8 cellular contexts compared by ENCODE assay signal in the genomic region with DNA sequence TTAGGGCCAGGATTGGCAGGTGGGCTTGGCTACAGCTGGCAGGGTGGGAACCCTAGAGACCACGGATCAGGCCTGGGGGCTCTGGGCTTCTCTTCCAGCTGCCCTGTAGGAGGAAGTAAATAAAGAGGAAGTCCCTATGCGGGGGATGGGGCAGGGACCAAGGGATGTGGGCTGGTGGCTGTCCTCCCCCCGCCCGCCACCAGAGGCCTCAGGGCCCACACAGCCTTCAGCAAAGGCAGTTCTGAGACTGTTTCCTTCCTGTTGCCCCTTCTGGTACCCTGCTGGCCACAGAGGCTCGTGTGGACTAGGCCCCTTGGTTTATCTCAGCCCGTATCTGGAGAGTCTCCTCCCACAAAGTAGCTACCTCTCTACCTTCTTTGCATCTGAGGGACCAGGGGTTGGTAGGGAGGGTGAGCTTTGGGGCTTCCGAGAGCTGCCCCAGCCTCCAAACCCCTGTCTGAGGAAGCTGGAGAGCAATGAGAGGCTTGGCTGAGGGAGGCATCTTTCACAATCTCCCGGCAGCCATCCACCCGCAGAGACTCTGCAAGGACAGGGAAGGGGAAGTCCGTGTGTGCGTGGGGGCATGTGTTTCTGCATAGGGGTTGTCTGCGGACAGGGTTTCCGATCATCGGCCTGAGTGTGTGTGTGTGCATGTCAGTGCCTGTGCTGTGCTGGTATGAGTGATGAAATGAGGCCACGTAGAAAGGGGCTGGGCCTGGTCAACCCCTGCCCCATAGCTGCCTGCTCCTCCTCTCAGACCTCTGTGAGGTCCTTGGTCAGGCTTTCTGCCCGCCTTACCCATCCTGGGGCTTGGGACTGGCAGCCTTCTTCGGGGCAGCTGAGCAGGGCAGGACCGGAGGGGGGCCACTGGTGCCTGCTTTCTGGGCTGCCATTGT. TPM values are rescaled to one million over a fixed set of nuclear protein-coding genes. Genes with fewer than 3 reads are reported as not detected.
DNase-seq lines count a peak whose midpoint lies in the region; ATAC-seq and TF ChIP-seq lines count a peak whose summit lies in the region.

No MANE protein-coding gene starts in this region.

- H3K4me1 ChIP-seq in lung (ENCODE audit: control insufficient read depth in 2 of 2, insufficient read depth in 2 of 2, low read length in 2 of 2) = peaks cover 0 to 30% of the 10 kb centered on the region in 2 donors

- peaks cover 0 to 15% of the 10 kb centered on the region in 2 donors for H3K36me3 ChIP-seq in lung (ENCODE audit: control insufficient read depth in 2 of 2, insufficient read depth in 2 of 2, low read length in 2 of 2)

- TF ChIP-seq CTCF in choroid plexus epithelial cell (conservative IDR thresholded peaks at IDR 0.05; ENCODE audit: low read depth, low read length) (peak; percentile 38), lung (IDR thresholded peaks at IDR 0.05; ENCODE audit: control extremely low read depth, extremely low read depth) (no peak)

- ATAC-seq in GM21576 (IDR thresholded peaks at IDR 0.05; ENCODE audit: unreplicated experiment) (peak; percentile 51), lung (ENCODE audit: insufficient read depth, low FRiP score) (peak; percentile 76)

- H3K9me3 ChIP-seq in lung (ENCODE audit: control insufficient read depth in 2 of 2, insufficient read depth in 1 of 2, low read length in 1 of 2) = no peaks in the 10 kb centered on the region

- H3K27me3 ChIP-seq in lung (ENCODE audit: control insufficient read depth, insufficient read depth) = no peaks in the 10 kb centered on the region

- peak overlapping the region in 1 of 2 donors; percentile 96 for H3K27ac ChIP-seq in lung (ENCODE audit: low read depth in 1 of 2, low read length in 1 of 2)

- DNase-seq in GDM1 (lab: John Stamatoyannopoulos, UW) (peak; percentile 100), KG1 (lab: John Stamatoyannopoulos, UW) (peak; percentile 99), choroid plexus epithelial cell (ENCODE audit: low read depth) (peak; percentile 87), lung (ENCODE audit: low spot score) (peak; percentile 83), foreskin melanocyte (no peak)
- peak; percentile 43 for DNase-seq in activated CD4-positive, alpha-beta T cell treated with anti-CD3 and anti-CD28 coated beads for 1 hour
- peak; percentile 52 to 57 for DNase-seq in stimulated activated CD8-positive, alpha-beta memory T cell treated with anti-CD3 and anti-CD28 coated beads, Interleukin-15, amount 100 ng/mL, for 4 hours (ENCODE audit: low read depth in 2 of 2)

- WGBS in lung, 2 donors = 22 to 28% methylated on average over 18 of the region's 18 CpGs

- H3K4me3 ChIP-seq in choroid plexus epithelial cell (ENCODE audit: low read depth, low read length) = no peak overlapping the region
- no peak overlapping the region for H3K4me3 ChIP-seq in lung

RNA-seq across cellular contexts. Expression of a gene that starts 12.5 kb away (rescaled TPM):
- total RNA-seq in lung = 100 to 1,000 TPM in 1 of 2 donors, 10 to 100 TPM in 1; 58.6 to 100 TPM
- polyA plus RNA-seq in lung = 100 to 1,000 TPM in 1 of 2 donors, 10 to 100 TPM in 1; 63.2 to 109 TPM
